2 cellular contexts compared by ENCODE assay signal in the genomic region with DNA sequence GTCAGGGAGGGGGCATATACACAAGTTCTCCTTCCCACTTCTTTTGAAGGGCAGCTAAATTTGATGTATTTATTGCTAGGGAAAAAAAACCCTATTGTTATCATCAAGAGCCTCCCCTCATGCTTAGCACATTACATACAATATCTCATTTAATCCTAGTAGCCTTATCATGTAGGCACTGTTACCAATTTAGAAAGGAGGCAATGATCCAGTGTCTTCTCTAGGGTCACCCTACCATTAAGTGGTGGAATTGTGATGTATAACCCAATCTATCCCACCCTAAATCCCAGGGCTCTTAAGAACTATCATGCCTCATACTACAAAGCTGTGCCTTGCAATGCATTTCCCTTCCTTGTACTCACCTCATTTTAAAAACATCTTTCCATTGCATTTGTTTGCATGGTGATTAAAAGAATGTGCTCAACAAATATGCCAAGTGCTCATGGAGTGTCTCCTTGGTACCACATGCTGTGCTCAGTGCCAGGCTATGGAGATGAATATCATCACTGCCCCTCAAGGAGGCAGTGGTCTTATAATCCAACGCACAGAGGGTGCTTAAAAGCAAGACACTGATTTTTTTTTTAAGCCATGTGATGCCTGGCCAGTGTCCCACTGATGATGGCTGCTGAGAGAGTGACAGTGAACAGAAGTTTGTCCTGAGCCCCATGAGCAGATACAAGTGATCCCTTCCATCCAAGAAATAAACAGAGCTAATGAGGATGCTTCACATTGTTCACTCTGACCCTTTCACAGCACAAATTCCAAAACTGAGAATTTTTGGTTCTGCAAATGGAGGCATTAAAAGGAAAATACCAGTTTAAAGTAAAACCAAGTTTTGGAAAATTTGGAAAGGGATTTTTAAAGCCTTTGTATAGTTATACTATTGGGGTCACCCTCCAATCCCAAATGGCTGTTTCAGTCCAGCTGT.
TF ChIP-seq lines count a peak whose summit lies in the region.

No MANE protein-coding gene starts in this region.

TF ChIP-seq in liver, 16 proteins besides CTCF, POLR2A, EP300 and RAD21:
- no peak for TF ChIP-seq FOXA1 (IDR thresholded peaks at IDR 0.05)
- TF ChIP-seq EGR1 (IDR thresholded peaks at IDR 0.05; ENCODE audit: low read depth in 2 of 2) = no peak
- no peak for TF ChIP-seq ATF3 (IDR thresholded peaks at IDR 0.05)
- TF ChIP-seq REST (IDR thresholded peaks at IDR 0.05) = no peak
- TF ChIP-seq RXRA (IDR thresholded peaks at IDR 0.05) = peak; percentile 34 to 42
- TF ChIP-seq SP1 (IDR thresholded peaks at IDR 0.05) = peak; percentile 39
- peak; percentile 91 for TF ChIP-seq NR2F2 (IDR thresholded peaks at IDR 0.05)
- TF ChIP-seq, protein P1, sequence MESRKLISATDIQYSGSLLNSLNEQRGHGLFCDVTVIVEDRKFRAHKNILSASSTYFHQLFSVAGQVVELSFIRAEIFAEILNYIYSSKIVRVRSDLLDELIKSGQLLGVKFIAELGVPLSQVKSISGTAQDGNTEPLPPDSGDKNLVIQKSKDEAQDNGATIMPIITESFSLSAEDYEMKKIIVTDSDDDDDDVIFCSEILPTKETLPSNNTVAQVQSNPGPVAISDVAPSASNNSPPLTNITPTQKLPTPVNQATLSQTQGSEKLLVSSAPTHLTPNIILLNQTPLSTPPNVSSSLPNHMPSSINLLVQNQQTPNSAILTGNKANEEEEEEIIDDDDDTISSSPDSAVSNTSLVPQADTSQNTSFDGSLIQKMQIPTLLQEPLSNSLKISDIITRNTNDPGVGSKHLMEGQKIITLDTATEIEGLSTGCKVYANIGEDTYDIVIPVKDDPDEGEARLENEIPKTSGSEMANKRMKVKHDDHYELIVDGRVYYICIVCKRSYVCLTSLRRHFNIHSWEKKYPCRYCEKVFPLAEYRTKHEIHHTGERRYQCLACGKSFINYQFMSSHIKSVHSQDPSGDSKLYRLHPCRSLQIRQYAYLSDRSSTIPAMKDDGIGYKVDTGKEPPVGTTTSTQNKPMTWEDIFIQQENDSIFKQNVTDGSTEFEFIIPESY (IDR thresholded peaks at IDR 0.05) = no peak
- TF ChIP-seq TAF1 (conservative IDR thresholded peaks at IDR 0.05) = no peak
- no peak for TF ChIP-seq FOXA2 (IDR thresholded peaks at IDR 0.05)
- TF ChIP-seq HNF4G (IDR thresholded peaks at IDR 0.05) = no peak
- TF ChIP-seq YY1 (IDR thresholded peaks at IDR 0.05) = peak; percentile 48
TF ChIP-seq in liver: peak in this region for 4.

TF ChIP-seq in HepG2, 621 proteins besides CTCF, POLR2A, EP300 and RAD21:
- no peak for TF ChIP-seq FOXM1 (CRISPR knock-in tag; IDR thresholded peaks at IDR 0.05)
- no peak for TF ChIP-seq CHD4 (IDR thresholded peaks at IDR 0.05; ENCODE audit: borderline replicate concordance, low read length)
- TF ChIP-seq SNRNP70 (IDR thresholded peaks at IDR 0.05; ENCODE audit: low read depth, low read length) = no peak
- TF ChIP-seq TOE1 (CRISPR knock-in tag; IDR thresholded peaks at IDR 0.05) = no peak
- no peak for TF ChIP-seq ZNF550 (CRISPR knock-in tag; IDR thresholded peaks at IDR 0.05; ENCODE audit: borderline replicate concordance)
- no peak for TF ChIP-seq DNMT1 (CRISPR knock-in tag; IDR thresholded peaks at IDR 0.05)
